In the genomic region with DNA sequence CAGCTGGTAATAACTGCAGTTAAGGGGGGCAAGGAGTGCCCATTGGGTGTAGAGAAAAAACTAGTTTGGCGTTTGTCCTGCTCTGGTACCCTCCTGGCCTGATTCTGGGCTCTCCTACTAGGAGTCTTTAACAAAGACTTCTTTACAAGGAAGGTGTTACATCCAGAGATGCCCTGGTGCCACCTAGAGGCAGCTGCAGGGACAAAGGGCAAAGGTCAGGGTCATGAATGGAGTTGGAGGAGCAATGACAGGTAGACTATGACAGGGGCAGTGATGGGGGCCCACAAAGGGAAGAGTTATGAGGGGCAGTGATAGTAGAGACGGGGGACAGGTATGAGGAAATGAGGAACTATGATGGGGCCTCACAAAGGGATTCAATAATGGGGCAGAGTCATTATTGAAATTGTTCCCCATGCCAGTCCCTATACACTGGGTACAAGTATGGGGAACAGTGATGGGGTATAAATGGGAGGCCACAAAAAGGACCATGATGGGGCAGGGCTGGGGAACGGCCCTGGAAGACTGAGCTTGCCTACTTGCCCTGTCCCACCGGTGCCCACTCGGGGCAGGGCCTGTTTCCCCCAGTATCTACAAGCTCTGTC, we compare ENCODE assay signal across 7 cellular contexts. TPM values are rescaled to one million over a fixed set of nuclear protein-coding genes. Genes with fewer than 3 reads are reported as not detected.
DNase-seq lines count a peak whose midpoint lies in the region; ATAC-seq, FAIRE-seq and TF ChIP-seq lines count a peak whose summit lies in the region.

No MANE protein-coding gene starts in this region.

- no peak for TF ChIP-seq POLR2A in H54 (IDR thresholded peaks at IDR 0.05; ENCODE audit: low read depth, low read length)

- ATAC-seq in activated T-helper 17 cell treated with anti-CD3 and anti-CD28 coated beads, Interleukin-2, amount 50 U/mL, for 72 hours (replicated peaks) = peak; percentile 75
- ATAC-seq in GM18502 (IDR thresholded peaks at IDR 0.05; ENCODE audit: poor library complexity, unreplicated experiment) = no peak

- H3K4me1 Mint-ChIP-seq in activated T-helper 17 cell treated with anti-CD3 and anti-CD28 coated beads, Interleukin-2, amount 50 U/mL, for 72 hours = no peaks in the 10 kb centered on the region

- H3K36me3 ChIP-seq in GM23248 (ENCODE audit: low read depth) (no peaks in the 10 kb centered on the region; the same call in 1 of the 2 replicates), OCI-LY7 (ENCODE audit: insufficient read depth, low read length) (peaks cover 13% of the 10 kb centered on the region)

- FAIRE-seq in H54 (lab: Jason Lieb, UNC) = no peak

- H3K9me2 ChIP-seq in GM23248 (ENCODE audit: insufficient read depth) = no peaks in the 10 kb centered on the region
- H3K9me2 ChIP-seq in OCI-LY7 (ENCODE audit: insufficient read depth, low read length) = no peaks in the 10 kb centered on the region

- H3K27me3 Mint-ChIP-seq in activated T-helper 17 cell treated with anti-CD3 and anti-CD28 coated beads, Interleukin-2, amount 50 U/mL, for 72 hours = no peaks in the 10 kb centered on the region

- intact Hi-C loops in OCI-LY7 (cut with micrococcal nuclease; ENCODE audit: unreplicated experiment) = loop anchor here (1.0 to 5.0 kb wide), 3 partner anchors 64 to 170 kb away; partner anchors contain the start of genes IMPDH2 and QRICH1

- H3K27ac ChIP-seq in GM23248 (no peak overlapping the region), OCI-LY7 (ENCODE audit: low read depth, low read length, poor library complexity, severe bottlenecking) (no peak overlapping the region)

- H3K9me3 Mint-ChIP-seq in activated T-helper 17 cell treated with anti-CD3 and anti-CD28 coated beads, Interleukin-2, amount 50 U/mL, for 72 hours = no peaks in the 10 kb centered on the region

- no peak overlapping the region for H3K4me3 Mint-ChIP-seq in activated T-helper 17 cell treated with anti-CD3 and anti-CD28 coated beads, Interleukin-2, amount 50 U/mL, for 72 hours

- H3K9me3 ChIP-seq in GM23248 (ENCODE audit: low read depth) (no peaks in the 10 kb centered on the region), OCI-LY7 (ENCODE audit: low read length) (no peaks in the 10 kb centered on the region)

- 33 to 42% methylated on average over 5 of the region's 5 CpGs for WGBS in GM23248 (ENCODE audit: low coverage in 1 of 2, low lambda C conversion rate in 2 of 2, missing lambda C conversion rate in 2 of 2), 2 experiments

- peak; percentile 83 for TF ChIP-seq CTCF in OCI-LY7 (conservative IDR thresholded peaks at IDR 0.05; ENCODE audit: low read length)

- in situ Hi-C loops in GM23248 (cut with MboI) = loop anchor here (25.0 kb wide), 1 partner anchor 279 kb away; the partner anchor contains the start of gene NICN1

- no peak overlapping the region for H2AFZ ChIP-seq in GM23248
- H2AFZ ChIP-seq in OCI-LY7 (ENCODE audit: low read length) = no peak overlapping the region

- H3K27ac Mint-ChIP-seq in activated T-helper 17 cell treated with anti-CD3 and anti-CD28 coated beads, Interleukin-2, amount 50 U/mL, for 72 hours = no peak overlapping the region

- H4K20me1 ChIP-seq in GM23248 (ENCODE audit: insufficient read depth) (no peaks in the 10 kb centered on the region), OCI-LY7 (ENCODE audit: insufficient read depth, low read length) (no peaks in the 10 kb centered on the region)

- peaks cover 7% of the 10 kb centered on the region for H3K36me3 Mint-ChIP-seq in activated T-helper 17 cell treated with anti-CD3 and anti-CD28 coated beads, Interleukin-2, amount 50 U/mL, for 72 hours (ENCODE audit: low read depth)

- H3K9ac ChIP-seq in GM23248 = no peak overlapping the region

- no peaks in the 10 kb centered on the region for H3K27me3 ChIP-seq in GM23248 (replicated peaks; ENCODE audit: insufficient read depth)

- no peak overlapping the region for H3K4me3 ChIP-seq in GM23248
- no peak overlapping the region for H3K4me3 ChIP-seq in OCI-LY7 (ENCODE audit: low read depth, low read length, poor library complexity, severe bottlenecking)

- H3K79me2 ChIP-seq in GM23248 (ENCODE audit: insufficient read depth) = peaks cover 6% of the 10 kb centered on the region
- no peaks in the 10 kb centered on the region for H3K79me2 ChIP-seq in OCI-LY7 (ENCODE audit: insufficient read depth, low read depth, low read length)

- POLR2A ChIA-PET in OCI-LY7 (lab: Charles Lee) = interaction anchor here (1.3 kb wide), 1 partner anchor 37 kb away, joined by 3 read pairs; the partner anchor contains the start of gene USP19

- DNase-seq in GM23248 (peak; percentile 25), OCI-LY7 (ENCODE audit: low spot score) (peak; percentile 72), iPS-NIHi7 (ENCODE audit: extremely low spot score) (peak; percentile 80), H54 (ENCODE audit: insufficient read length, low spot score) (no peak)
- DNase-seq in stimulated activated CD8-positive, alpha-beta memory T cell treated with anti-CD3 and anti-CD28 coated beads, Interleukin-15, amount 100 ng/mL, for 1 hour (ENCODE audit: low read depth) = peak; percentile 49

- CTCF ChIA-PET in OCI-LY7 (lab: Charles Lee; ENCODE audit: unreplicated experiment) = interaction anchor here (0.5 kb wide), 1 partner anchor 10 kb away, joined by 3 read pairs; no protein-coding TSS in a partner anchor

- no TSS peak for BruUV-seq in OCI-LY7 (replicated peaks; lab: Mats Ljungman, UMichigan)

- H3K4me2 ChIP-seq in GM23248 (ENCODE audit: unreplicated experiment) (no peak overlapping the region), OCI-LY7 (ENCODE audit: low read length) (no peak overlapping the region)

- H3F3A ChIP-seq in GM23248 (ENCODE audit: insufficient read depth) = peaks cover 11% of the 10 kb centered on the region; the same call in 1 of the 2 replicates

- no peaks in the 10 kb centered on the region for H3K4me1 ChIP-seq in GM23248 (ENCODE audit: insufficient read depth)
- no peaks in the 10 kb centered on the region for H3K4me1 ChIP-seq in OCI-LY7 (ENCODE audit: insufficient read depth, low read length, poor library complexity, severe bottlenecking)

RNA-seq across cellular contexts. Expression of gene CCDC71, which starts 7.9 kb away (rescaled TPM):
- total RNA-seq in GM23248 (2014; rRNA removed; shearing (Covaris generic)) = 35.4 and 39.7 TPM in 2 replicates
- 1.5 and 1.7 TPM in 2 replicates for polyA plus RNA-seq in GM23248 (2016; fragmentation: Nextera tagmentation; extraction: Ambion mirVana)
- 20.3 and 27.9 TPM in 2 replicates for total RNA-seq in OCI-LY7 (2014; rRNA removed; shearing (Covaris generic))
- 22.7 and 23.4 TPM in 2 replicates for total RNA-seq in OCI-LY7 (2022)
- 10 to 100 TPM; 15.6 to 17.0 TPM for total RNA-seq in activated T-helper 17 cell treated with anti-CD3 and anti-CD28 coated beads, Interleukin-2, amount 50 U/mL, for 72 hours

RNA-seq across cellular contexts. Expression of gene KLHDC8B, which starts 13.2 kb away (rescaled TPM):
- total RNA-seq in GM23248 (2014; rRNA removed; shearing (Covaris generic)) = 19.5 and 22.5 TPM in 2 replicates
- polyA plus RNA-seq in GM23248 (2016; fragmentation: Nextera tagmentation; extraction: Ambion mirVana) = 13.5 and 15.4 TPM in 2 replicates
- total RNA-seq in OCI-LY7 (2014; rRNA removed; shearing (Covaris generic)) = 0.69 TPM in 1 of 2 replicates, not detected in the other
- 0.91 and 1.3 TPM in 2 replicates for total RNA-seq in OCI-LY7 (2022)
- total RNA-seq in activated T-helper 17 cell treated with anti-CD3 and anti-CD28 coated beads, Interleukin-2, amount 50 U/mL, for 72 hours = 1 to 10 TPM; 1.0 to 3.7 TPM

RNA-seq across cellular contexts. Expression of gene LAMB2, which starts 25.4 kb away (rescaled TPM):
- 894 and 1,064 TPM in 2 replicates for total RNA-seq in GM23248 (2014; rRNA removed; shearing (Covaris generic))
- 539 and 542 TPM in 2 replicates for polyA plus RNA-seq in GM23248 (2016; fragmentation: Nextera tagmentation; extraction: Ambion mirVana)
- total RNA-seq in OCI-LY7 (2014; rRNA removed; shearing (Covaris generic)) = 0.44 TPM in 2 replicates
- not detected in 2 replicates for total RNA-seq in OCI-LY7 (2022)
- under 1 TPM in 1 of 2 donors, not detected in 1; 0.79 TPM for total RNA-seq in activated T-helper 17 cell treated with anti-CD3 and anti-CD28 coated beads, Interleukin-2, amount 50 U/mL, for 72 hours

RNA-seq across cellular contexts. Expression of gene USP19, which starts 37.6 kb away (rescaled TPM):
- total RNA-seq in GM23248 (2014; rRNA removed; shearing (Covaris generic)) = 31.6 and 46.4 TPM in 2 replicates
- polyA plus RNA-seq in GM23248 (2016; fragmentation: Nextera tagmentation; extraction: Ambion mirVana) = 16.3 and 17.0 TPM in 2 replicates
- total RNA-seq in OCI-LY7 (2014; rRNA removed; shearing (Covaris generic)) = 49.4 and 57.2 TPM in 2 replicates
- 69.4 and 78.3 TPM in 2 replicates for total RNA-seq in OCI-LY7 (2022)
- total RNA-seq in activated T-helper 17 cell treated with anti-CD3 and anti-CD28 coated beads, Interleukin-2, amount 50 U/mL, for 72 hours = 10 to 100 TPM; 33.4 to 36.0 TPM

RNA-seq across cellular contexts. Expression of gene QARS1, which starts 53.7 kb away (rescaled TPM):
- 201 and 240 TPM in 2 replicates for total RNA-seq in GM23248 (2014; rRNA removed; shearing (Covaris generic))
- 87.0 and 94.8 TPM in 2 replicates for polyA plus RNA-seq in GM23248 (2016; fragmentation: Nextera tagmentation; extraction: Ambion mirVana)
- 290 and 310 TPM in 2 replicates for total RNA-seq in OCI-LY7 (2014; rRNA removed; shearing (Covaris generic))
- 355 and 459 TPM in 2 replicates for total RNA-seq in OCI-LY7 (2022)
- 100 to 1,000 TPM; 284 to 292 TPM for total RNA-seq in activated T-helper 17 cell treated with anti-CD3 and anti-CD28 coated beads, Interleukin-2, amount 50 U/mL, for 72 hours

Comparison
In these comparisons a context has a peak if more than half of its experiments do, and no peak if none do; other contexts are left out.
1. RNA of gene LAMB2, which starts 25.4 kb away (total RNA-seq): 894 to 1,064 TPM in GM23248; 0.79 TPM in activated T-helper 17 cell treated with anti-CD3 and anti-CD28 coated beads, Interleukin-2, amount 50 U/mL, for 72 hours and 0.44 TPM in OCI-LY7; every median in the first group is over 100 times any median in the second.